27 cellular contexts compared by ENCODE assay signal in the genomic region with DNA sequence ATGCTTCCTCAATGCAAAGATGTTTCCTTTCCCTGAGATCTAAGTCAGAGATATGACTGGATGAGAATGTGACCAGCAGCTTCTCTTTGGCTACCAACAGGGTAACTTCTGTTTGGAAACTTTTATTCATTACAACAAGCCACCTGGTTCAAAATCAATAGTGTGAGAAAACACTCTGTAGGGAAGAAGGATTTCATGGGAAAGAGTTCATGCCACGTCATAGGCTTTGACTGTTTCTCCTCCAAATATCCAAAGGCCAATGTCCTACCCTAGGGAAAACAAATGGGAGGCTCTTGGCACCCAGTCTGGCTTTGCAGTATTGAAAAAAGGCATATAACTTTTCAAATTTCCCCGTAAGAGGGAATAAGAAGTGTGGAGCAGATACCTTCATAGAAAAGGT.
"Had no signal": no experiment of that assay in that cellular context is flagged by ENCODE, and none has a peak within 500 bp of the region (broad histone marks: within the 10 kb centered on the region; RNA-seq: fewer than 3 reads in every experiment).

No MANE protein-coding gene starts in this region.

- H3K27ac ChIP-seq: stomach, suprapubic skin, testis, thoracic aorta, thyroid gland, tibial artery, tibial nerve, transverse colon, upper lobe of left lung, upper lobe of right lung, uterus, vagina had no signal

- FAIRE-seq: urothelium cell line had no signal

- H3K27me3 ChIP-seq: stomach, testis, thyroid gland, tibial artery, tibial nerve, transverse colon, upper lobe of left lung, upper lobe of right lung, uterus, vagina had no signal

- DNase-seq: stimulated activated CD4-positive, alpha-beta T cell treated with anti-CD3 and anti-CD28 coated beads, Interleukin-2, amount 100 ng/mL, for 48 hours; stimulated activated CD4-positive, alpha-beta T cell treated with anti-CD3 and anti-CD28 coated beads, Interleukin-4, amount 100 ng/mL, for 1 hour; stimulated activated CD4-positive, alpha-beta T cell treated with anti-CD3 and anti-CD28 coated beads, Interleukin-4, amount 100 ng/mL, for 24 hours; stimulated activated CD4-positive, alpha-beta T cell treated with anti-CD3 and anti-CD28 coated beads, Interleukin-4, amount 100 ng/mL, for 4 hours; stimulated activated CD8-positive, alpha-beta memory T cell treated with anti-CD3 and anti-CD28 coated beads, Interleukin-4, amount 100 ng/mL, for 48 hours; stimulated activated naive B cell treated with anti-CD40 and anti-IgM and Interleukin-4, amounts not matched to agents 10 μg/mL and 1 μg/mL and 100 μg/mL, for 72 hours; stimulated activated naive CD4-positive, alpha-beta T cell; stimulated activated naive CD4-positive, alpha-beta T cell treated with Interleukin-2 at 50 U/mL for 16 hours; stimulated activated naive CD8-positive, alpha-beta T cell treated with anti-CD3 and anti-CD28 coated beads, Interleukin-15, amount 100 ng/mL, for 72 hours; stimulated activated naive CD8-positive, alpha-beta T cell treated with anti-CD3 and anti-CD28 coated beads, Interleukin-15, Interleukin-2, amounts not matched to agents 100 U/mL and 50 U/mL, for 24 hours; stomach; substantia nigra; testis; thyroid gland; tibial artery; transverse colon; trophoblast cell; upper lobe of left lung; upper lobe of right lung; uterus had no signal

- H3K9me3 ChIP-seq: testis, thyroid gland, uterus had no signal

- ATAC-seq: stimulated activated effector memory CD8-positive, alpha-beta T cell treated with anti-CD3 and anti-CD28 coated beads, Interleukin-12 subunit alpha, Interleukin-12 subunit beta, amount 100 ng/mL, for 72 hours; stimulated activated memory B cell treated with anti-CD40 and anti-IgM and Interleukin-4, amounts not matched to agents 10 μg/mL and 1 μg/mL and 100 μg/mL, for 72 hours; stimulated activated naive B cell treated with anti-CD40 and anti-IgM and Interleukin-4, amounts not matched to agents 10 μg/mL and 1 μg/mL and 100 μg/mL, for 72 hours; stimulated activated naive CD8-positive, alpha-beta T cell treated with anti-CD3 and anti-CD28 coated beads, Interleukin-15, amount 100 ng/mL, for 72 hours; stimulated activated naive CD8-positive, alpha-beta T cell treated with anti-CD3 and anti-CD28 coated beads, Interleukin-15, Interleukin-2, amounts not matched to agents 100 U/mL and 50 U/mL, for 24 hours; upper lobe of right lung had no signal

- H3K4me3 ChIP-seq: stomach, suprapubic skin, testis, thoracic aorta, thyroid gland, tibial artery, tibial nerve, transverse colon, upper lobe of left lung, upper lobe of right lung, uterus, vagina had no signal

- H3K4me1 ChIP-seq: stomach, suprapubic skin, testis, thyroid gland, tibial artery, tibial nerve, transverse colon, upper lobe of left lung, upper lobe of right lung, uterus, vagina had no signal

- H3K36me3 ChIP-seq: stomach, suprapubic skin, thoracic aorta, thyroid gland, tibial artery, transverse colon, upper lobe of left lung, upper lobe of right lung, uterus, vagina had no signal
